Comparison of ENCODE assay signal across 8 cellular contexts in the genomic region with DNA sequence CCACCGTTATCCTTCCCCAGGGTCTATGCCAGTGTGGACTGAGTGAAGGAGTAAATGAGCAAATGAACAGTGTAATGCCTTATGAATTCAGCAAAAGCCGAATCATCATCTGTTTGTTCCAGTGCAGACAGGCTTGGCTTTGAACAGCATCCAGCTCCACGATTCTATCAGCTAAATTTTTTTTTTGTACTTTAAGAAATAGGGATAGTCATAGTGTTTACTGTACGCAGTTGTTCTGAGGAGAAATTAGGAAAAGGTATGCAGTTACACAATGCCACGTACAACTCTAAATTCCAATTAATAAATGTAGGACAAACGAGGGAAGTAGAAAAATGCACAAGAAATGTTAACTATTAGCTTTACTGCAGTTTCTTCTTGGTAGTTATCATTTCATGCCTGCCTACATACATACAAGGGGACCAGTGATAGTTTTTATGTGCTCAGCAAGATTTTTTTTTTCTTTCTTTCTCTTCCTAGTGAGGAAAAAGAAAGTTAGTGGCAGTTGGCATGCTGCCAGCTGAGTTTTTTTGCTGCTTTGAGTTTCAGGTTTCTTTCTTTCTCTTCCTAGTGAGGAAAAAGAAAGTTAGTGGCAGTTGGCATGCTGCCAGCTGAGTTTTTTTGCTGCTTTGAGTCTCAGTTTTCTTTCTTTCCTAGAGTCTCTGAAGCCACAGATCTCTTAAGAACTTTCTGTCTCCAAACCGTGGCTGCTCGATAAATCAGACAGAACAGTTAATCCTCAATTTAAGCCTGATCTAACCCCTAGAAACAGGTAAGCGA.
DNase-seq lines count a peak whose midpoint lies in the region; ATAC-seq and TF ChIP-seq lines count a peak whose summit lies in the region.

Gene IFI44L, plus strand, starts transcription at position 646 of the 777 bp plus-strand sequence. CDS start 7,468 bp downstream, outside the sequence.

- H3K9me3 Mint-ChIP-seq in memory B cell = no peaks in the 10 kb centered on the region

- H3K4me1 Mint-ChIP-seq in memory B cell = peaks cover 28% of the 10 kb centered on the region

- no peaks in the 10 kb centered on the region for H3K36me3 Mint-ChIP-seq in memory B cell

- no peaks in the 10 kb centered on the region for H3K27me3 Mint-ChIP-seq in memory B cell

- ATAC-seq in GM18867 (IDR thresholded peaks at IDR 0.05; ENCODE audit: unreplicated experiment) = peak; percentile 46
- peak; percentile 32 for ATAC-seq in HG03095 (IDR thresholded peaks at IDR 0.05; ENCODE audit: unreplicated experiment)
- peak; percentile 42 for ATAC-seq in memory B cell (ENCODE audit: low read depth)

- no peak for TF ChIP-seq CTCF in cardiac fibroblast (IDR thresholded peaks at IDR 0.05; ENCODE audit: low read depth, low read length)

- H3K27ac Mint-ChIP-seq in memory B cell = peak within 1 kb of the TSS; percentile 79

- H3K4me3 Mint-ChIP-seq in memory B cell = peak within 1 kb of the TSS; percentile 69

- DNase-seq in UCSD-AML1 (lab: John Stamatoyannopoulos, UW; ENCODE audit: unreplicated experiment) (peak; percentile 63), cardiac fibroblast (ENCODE audit: low read depth in 2 of 2) (peak; percentile 81 to 88), memory B cell (ENCODE audit: low spot score in 2 of 2) (peak; percentile 18 to 19), NCI-H2196 treated with DMSO at 0.1 percent for 48 hours (lab: John Stamatoyannopoulos, UW; ENCODE audit: unreplicated experiment) (no peak), NCI-H1930 (lab: John Stamatoyannopoulos, UW) (no peak)
- DNase-seq in stimulated activated CD8-positive, alpha-beta memory T cell treated with anti-CD3 and anti-CD28 coated beads, Interleukin-4, amount 100 ng/mL, for 1 hour (ENCODE audit: low read depth in 2 of 2, low spot score in 1 of 2) = peak; percentile 16 to 56

- peak within 1 kb of the TSS; percentile 3 to 47 for H3K4me3 ChIP-seq in cardiac fibroblast (replicated peaks in 1 of 2; ENCODE audit: low read depth in 2 of 2, low read length in 2 of 2)

Comparison
In these comparisons a context has a peak if more than half of its experiments do, and no peak if none do; other contexts are left out.
1. DNase-seq: peak in UCSD-AML1 (single experiment), cardiac fibroblast (2 of 2), memory B cell (2 of 2) and stimulated activated CD8-positive, alpha-beta memory T cell treated with anti-CD3 and anti-CD28 coated beads, Interleukin-4, amount 100 ng/mL, for 1 hour (2 of 2); none in NCI-H2196 treated with DMSO at 0.1 percent for 48 hours (single experiment) and NCI-H1930 (0 of 2).
2. Peak in every context shown above with its lines, with median percentiles within 50 percentile points of each other: ATAC-seq.